ENCODE assay signal across 17 cellular contexts in genomic region chr16:67672306-67672705, GRCh38. TPM values are rescaled to one million over a fixed set of nuclear protein-coding genes. Genes with fewer than 3 reads are reported as not detected.
A peak's percentile ranks its signal among the peaks of the same experiment; 100 is the strongest.
DNase-seq lines count a peak whose midpoint lies in the region; ATAC-seq and TF ChIP-seq lines count a peak whose summit lies in the region.
"Had no signal": no experiment of that assay in that cellular context is flagged by ENCODE, and none has a peak within 500 bp of the region (broad histone marks: within the 10 kb centered on the region; RNA-seq: fewer than 3 reads in every experiment).

No MANE protein-coding gene starts in this region.

- intact Hi-C loops in MCF 10A (cut with micrococcal nuclease) = loop anchor here (1.0 to 10.0 kb wide), 2 partner anchors 135 to 172 kb away; partner anchors contain the start of genes CENPT, NUTF2 and THAP11
- intact Hi-C loops in mammary epithelial cell (cut with micrococcal nuclease) = loop anchor here (1.0 to 5.0 kb wide), 4 partner anchors 134 to 370 kb away; partner anchors contain the start of genes RANBP10 and TSNAXIP1
- intact Hi-C loops in right lobe of liver (cut with DNase I) = loop anchor here (10.0 kb wide), 2 partner anchors 52 to 132 kb away; partner anchors contain the start of genes RANBP10 (in 1 of the 2) and TSNAXIP1 (in 1 of the 2)

- no peak overlapping the region for H2AFZ ChIP-seq in mammary epithelial cell (ENCODE audit: low read depth, low read length)

- H3K4me3 ChIP-seq in mammary epithelial cell (replicated peaks in 1 of 3; ENCODE audit: insufficient read depth in 1 of 3, low read depth in 2 of 3, low read length in 3 of 3) (no peak overlapping the region), right lobe of liver (no peak overlapping the region)
- H3K4me3 ChIP-seq: cardiac muscle cell, mucosa of descending colon, smooth muscle cell, vagina had no signal

- ATAC-seq in central memory CD8-positive, alpha-beta T cell (replicated peaks; ENCODE audit: extremely low read depth, poor library complexity, severe bottlenecking) = no peak
- peak in 2 of 4 donors; percentile 8 to 17 for ATAC-seq in right lobe of liver
- no peak for ATAC-seq in effector memory CD8-positive, alpha-beta T cell (replicated peaks)

- no peaks in the 10 kb centered on the region for H3K27me3 Mint-ChIP-seq in MCF 10A (ENCODE audit: insufficient read depth, unreplicated experiment)
- H3K27me3 Mint-ChIP-seq in central memory CD8-positive, alpha-beta T cell = no peaks in the 10 kb centered on the region
- H3K27me3 Mint-ChIP-seq in type B pancreatic cell = no peaks in the 10 kb centered on the region
- H3K27me3 Mint-ChIP-seq in effector memory CD8-positive, alpha-beta T cell = no peaks in the 10 kb centered on the region
- H3K27me3 Mint-ChIP-seq: activated CD4-positive, alpha-beta memory T cell treated with anti-CD3 and anti-CD28 coated beads, Interleukin-2, amount 10 ng/mL, durations not matched to agents 7 days and 5 days had no signal

- POLR2A ChIA-PET in MCF 10A (lab: Yijun Ruan, JAX) = interaction anchor here (1.1 to 1.3 kb wide), 3 partner anchors 24 to 110 kb away, joined by 3 to 7 read pairs (median 4); partner anchors contain the start of genes CTCF and GFOD2

- DNase-seq in MCF 10A (ENCODE audit: unreplicated experiment) = no peak
- no peak for DNase-seq in mammary epithelial cell
- DNase-seq in central memory CD8-positive, alpha-beta T cell (ENCODE audit: low spot score in 2 of 2) = no peak
- DNase-seq in right lobe of liver = peak; percentile 80 to 81 (median 80)
- no peak for DNase-seq in type B pancreatic cell (ENCODE audit: extremely low spot score, unreplicated experiment)
- DNase-seq in GM13976 (ENCODE audit: low spot score) = no peak
- no peak for DNase-seq in ACHN
- no peak for DNase-seq in effector memory CD8-positive, alpha-beta T cell
- DNase-seq: NCI-H1417 treated with DMSO at 0.1 percent for 48 hours, NCI-H2171 had no signal

- H3K4me3 Mint-ChIP-seq in MCF 10A (ENCODE audit: unreplicated experiment) (no peak overlapping the region), type B pancreatic cell (no peak overlapping the region)
- no peak overlapping the region for H3K4me3 Mint-ChIP-seq in central memory CD8-positive, alpha-beta T cell
- H3K4me3 Mint-ChIP-seq in effector memory CD8-positive, alpha-beta T cell = no peak overlapping the region
- H3K4me3 Mint-ChIP-seq: activated CD4-positive, alpha-beta memory T cell treated with anti-CD3 and anti-CD28 coated beads, Interleukin-2, amount 10 ng/mL, durations not matched to agents 7 days and 5 days had no signal

- no peaks in the 10 kb centered on the region for H3K9me3 ChIP-seq in mammary epithelial cell (replicated peaks; ENCODE audit: insufficient read depth, low read length)
- no peaks in the 10 kb centered on the region for H3K9me3 ChIP-seq in right lobe of liver
- H3K9me3 ChIP-seq: Caco-2, mucosa of descending colon, vagina had no signal

- peaks cover 15% of the 10 kb centered on the region for H3K4me1 ChIP-seq in mammary epithelial cell (ENCODE audit: insufficient read depth, low read length)
- peaks cover 0 to 66% (median 40%) of the 10 kb centered on the region in 4 donors for H3K4me1 ChIP-seq in right lobe of liver

- H4K20me1 ChIP-seq in mammary epithelial cell (ENCODE audit: insufficient read depth, low read length) = no peaks in the 10 kb centered on the region

- TF ChIP-seq POLR2A in right lobe of liver (IDR thresholded peaks at IDR 0.05) = no peak

- H3K4me1 Mint-ChIP-seq in MCF 10A (ENCODE audit: insufficient read depth, unreplicated experiment) = peaks cover 15% of the 10 kb centered on the region
- H3K4me1 Mint-ChIP-seq in central memory CD8-positive, alpha-beta T cell = no peaks in the 10 kb centered on the region
- H3K4me1 Mint-ChIP-seq in type B pancreatic cell (ENCODE audit: unreplicated experiment) = peaks cover 22% of the 10 kb centered on the region
- H3K4me1 Mint-ChIP-seq in effector memory CD8-positive, alpha-beta T cell (ENCODE audit: low read depth in 2 of 2) = peaks cover 0 to 13% of the 10 kb centered on the region in 2 donors

- H3K27ac Mint-ChIP-seq in MCF 10A (ENCODE audit: low read depth, unreplicated experiment) = peak overlapping the region; percentile 73
- peak overlapping the region; percentile 65 for H3K27ac Mint-ChIP-seq in central memory CD8-positive, alpha-beta T cell (ENCODE audit: low read depth)
- H3K27ac Mint-ChIP-seq in type B pancreatic cell = peak overlapping the region; percentile 21
- peak overlapping the region in 1 of 2 donors; percentile 41 for H3K27ac Mint-ChIP-seq in effector memory CD8-positive, alpha-beta T cell
- H3K27ac Mint-ChIP-seq: activated CD4-positive, alpha-beta memory T cell treated with anti-CD3 and anti-CD28 coated beads, Interleukin-2, amount 10 ng/mL, durations not matched to agents 7 days and 5 days had no signal

- H3K9ac ChIP-seq in mammary epithelial cell (ENCODE audit: insufficient read depth, low read length) = no peak overlapping the region

- TF ChIP-seq CTCF in MCF 10A (IDR thresholded peaks at IDR 0.05; ENCODE audit: unreplicated experiment) = no peak
- no peak for TF ChIP-seq CTCF in mammary epithelial cell (conservative IDR thresholded peaks at IDR 0.05 in 1 of 2, IDR thresholded peaks at IDR 0.05 in 1 of 2; ENCODE audit: extremely low read depth in 1 of 2, insufficient read depth in 1 of 2, low read depth in 1 of 2, low read length in 2 of 2)
- TF ChIP-seq CTCF in right lobe of liver (IDR thresholded peaks at IDR 0.05) = no peak
- TF ChIP-seq CTCF in type B pancreatic cell (conservative IDR thresholded peaks at IDR 0.05) = no peak
- TF ChIP-seq CTCF in GM13976 (IDR thresholded peaks at IDR 0.05; ENCODE audit: borderline replicate concordance, control extremely low read depth, extremely low read depth, insufficient read depth, missing control alignments) = no peak

- H3K36me3 Mint-ChIP-seq in MCF 10A (ENCODE audit: insufficient read depth, unreplicated experiment) (peaks cover 11% of the 10 kb centered on the region), type B pancreatic cell (no peaks in the 10 kb centered on the region)
- no peaks in the 10 kb centered on the region for H3K36me3 Mint-ChIP-seq in central memory CD8-positive, alpha-beta T cell (ENCODE audit: insufficient read depth)
- no peaks in the 10 kb centered on the region for H3K36me3 Mint-ChIP-seq in effector memory CD8-positive, alpha-beta T cell (ENCODE audit: insufficient read depth)

- dilution Hi-C loops in mammary epithelial cell (cut with HindIII; ENCODE audit: low sequenced_read_pairs) = no loop called here

- H3K79me2 ChIP-seq in mammary epithelial cell (ENCODE audit: insufficient read depth, low read length) = no peaks in the 10 kb centered on the region

- H3K27ac ChIP-seq in mammary epithelial cell (ENCODE audit: insufficient read depth, low read depth, low read length) (no peak overlapping the region), right lobe of liver (peak overlapping the region in 2 of 3 donors; percentile 84 to 92)
- H3K27ac ChIP-seq: cardiac muscle cell, WERI-Rb-1 had no signal

- H3K36me3 ChIP-seq in mammary epithelial cell (ENCODE audit: insufficient read depth, low read length) (no peaks in the 10 kb centered on the region), right lobe of liver (no peaks in the 10 kb centered on the region)
- H3K36me3 ChIP-seq: cardiac muscle cell, vagina had no signal

- no peaks in the 10 kb centered on the region for H3K9me3 Mint-ChIP-seq in MCF 10A (ENCODE audit: unreplicated experiment)
- no peaks in the 10 kb centered on the region for H3K9me3 Mint-ChIP-seq in central memory CD8-positive, alpha-beta T cell
- no peaks in the 10 kb centered on the region for H3K9me3 Mint-ChIP-seq in type B pancreatic cell
- no peaks in the 10 kb centered on the region for H3K9me3 Mint-ChIP-seq in effector memory CD8-positive, alpha-beta T cell
- H3K9me3 Mint-ChIP-seq: activated CD4-positive, alpha-beta memory T cell treated with anti-CD3 and anti-CD28 coated beads, Interleukin-2, amount 10 ng/mL, durations not matched to agents 7 days and 5 days had no signal

- in situ Hi-C loops in mammary epithelial cell (cut with MboI; ENCODE audit: low sequenced_read_pairs in 2 of 2) (loop anchor here in 1 of 2 donors (10.0 to 25.0 kb wide), 2 partner anchors 110 to 252 kb away; partner anchors contain the start of gene CTCF), GM13976 (cut with MboI; ENCODE audit: low sequenced_read_pairs, unreplicated experiment) (loop anchor here (10.0 kb wide), 1 partner anchor 252 kb away; no protein-coding TSS in a partner anchor), ACHN (cut with HindIII; ENCODE audit: low pct_ligation_motif_present, low pct_unique_long_range_greater_than_20kb, low sequenced_read_pairs) (no loop called here)

- no peak overlapping the region for H3K4me2 ChIP-seq in mammary epithelial cell (ENCODE audit: insufficient read depth, low read depth, low read length)
- H3K4me2 ChIP-seq: smooth muscle cell had no signal

- CTCF ChIA-PET in MCF 10A (lab: Yijun Ruan, JAX) (interaction anchor here (0.6 to 3.3 kb wide), 35 partner anchors 10 to 368 kb away, joined by 3 to 15 read pairs (median 4); partner anchors contain the start of genes ACD, CTCF, PARD6A and RANBP10), mammary epithelial cell (lab: Charles Lee; ENCODE audit: low non-redundant PET) (interaction anchor here (0.6 kb wide), 2 partner anchors 173 to 240 kb away, joined by 3 to 4 read pairs; no protein-coding TSS in a partner anchor)

- H3K27me3 ChIP-seq in mammary epithelial cell (ENCODE audit: insufficient read depth, low read length) = no peaks in the 10 kb centered on the region
- no peaks in the 10 kb centered on the region for H3K27me3 ChIP-seq in right lobe of liver
- H3K27me3 ChIP-seq: vagina had no signal

- WGBS in mammary epithelial cell (ENCODE audit: low coverage, missing lambda C conversion rate) = 48% methylated on average over 4 of the region's 4 CpGs
- 8% methylated on average over 3 of the region's 4 CpGs for WGBS in right lobe of liver (ENCODE audit: insufficient coverage, low coverage, low lambda C conversion rate, missing lambda C conversion rate)

- BruUV-seq in MCF 10A (replicated peaks; lab: Mats Ljungman, UMichigan) = no TSS peak
- no TSS peak for BruUV-seq in mammary epithelial cell (replicated peaks; lab: Mats Ljungman, UMichigan)

RNA-seq across cellular contexts. Expression of gene C16orf86, which starts 5.7 kb away (rescaled TPM):
- 0.54 and 0.65 TPM in 2 replicates for total RNA-seq in MCF 10A (2022)
- total RNA-seq in mammary epithelial cell = 1 to 10 TPM in 1 of 2 donors, under 1 TPM in 1; 0.75 to 1.7 TPM
- polyA plus RNA-seq in mammary epithelial cell = 0.80 TPM
- polyA minus RNA-seq in mammary epithelial cell = 0.62 TPM
- total RNA-seq in right lobe of liver = 1 to 10 TPM; 1.4 to 4.3 (median 2.5) TPM
- 1.5 and 2.8 TPM in 2 replicates for total RNA-seq in type B pancreatic cell (ENCODE audit: low replicate concordance)

RNA-seq across cellular contexts. Expression of gene ENKD1, which starts 5.8 kb away (rescaled TPM):
- 12.8 and 14.5 TPM in 2 replicates for total RNA-seq in MCF 10A (2022)
- 10 to 100 TPM in 1 of 2 donors, 1 to 10 TPM in 1; 6.2 to 13.4 TPM for total RNA-seq in mammary epithelial cell
- 9.3 TPM for polyA plus RNA-seq in mammary epithelial cell
- polyA minus RNA-seq in mammary epithelial cell = 0.98 TPM
- 1 to 10 TPM; 4.4 to 8.9 (median 7.3) TPM for total RNA-seq in right lobe of liver
- total RNA-seq in type B pancreatic cell (ENCODE audit: low replicate concordance) = 12.2 and 18.8 TPM in 2 replicates

RNA-seq across cellular contexts. Expression of gene PARD6A, which starts 11.5 kb away (rescaled TPM):
- total RNA-seq in MCF 10A (2022) (3.2 and 4.5 TPM in 2 replicates), mammary epithelial cell (under 1 TPM; 0.40 to 0.67 TPM), right lobe of liver (1 to 10 TPM; 1.3 to 4.8 (median 2.6) TPM), type B pancreatic cell (ENCODE audit: low replicate concordance) (4.7 and 6.5 TPM in 2 replicates)
- 0.59 TPM for polyA plus RNA-seq in mammary epithelial cell
- 4.5 TPM for polyA minus RNA-seq in mammary epithelial cell

RNA-seq across cellular contexts. Expression of gene ACD, which starts 12.2 kb away (rescaled TPM):
- 26.1 and 33.6 TPM in 2 replicates for total RNA-seq in MCF 10A (2022)
- total RNA-seq in mammary epithelial cell = 10 to 100 TPM; 15.5 to 39.8 TPM
- polyA plus RNA-seq in mammary epithelial cell = 34.5 TPM
- 53.2 TPM for polyA minus RNA-seq in mammary epithelial cell
- total RNA-seq in right lobe of liver = 1 to 10 TPM; 4.0 to 8.2 (median 5.9) TPM
- 19.9 and 31.6 TPM in 2 replicates for total RNA-seq in type B pancreatic cell (ENCODE audit: low replicate concordance)

RNA-seq across cellular contexts. Expression of gene CARMIL2, which starts 27.4 kb away (rescaled TPM):
- 1.6 and 1.9 TPM in 2 replicates for total RNA-seq in MCF 10A (2022)
- 1 to 10 TPM in 1 of 2 donors, not detected in 1; 2.9 TPM for total RNA-seq in mammary epithelial cell
- polyA plus RNA-seq in mammary epithelial cell = 0.05 TPM
- polyA minus RNA-seq in mammary epithelial cell = not detected
- 1 to 10 TPM in 3 of 6 experiments, under 1 TPM in 3; 0.39 to 3.4 (median 0.88) TPM for total RNA-seq in right lobe of liver
- 2.8 and 3.4 TPM in 2 replicates for total RNA-seq in type B pancreatic cell (ENCODE audit: low replicate concordance)

Comparison
In these comparisons a context has a peak if more than half of its experiments do, and no peak if none do; other contexts are left out.
1. DNase-seq: peak in right lobe of liver (3 of 3); none in MCF 10A (single experiment), mammary epithelial cell (single experiment), central memory CD8-positive, alpha-beta T cell (0 of 2), type B pancreatic cell (single experiment), GM13976 (single experiment), ACHN (single experiment) and effector memory CD8-positive, alpha-beta T cell (0 of 3).